ENCODE assay signal across 9 cellular contexts in the genomic region with DNA sequence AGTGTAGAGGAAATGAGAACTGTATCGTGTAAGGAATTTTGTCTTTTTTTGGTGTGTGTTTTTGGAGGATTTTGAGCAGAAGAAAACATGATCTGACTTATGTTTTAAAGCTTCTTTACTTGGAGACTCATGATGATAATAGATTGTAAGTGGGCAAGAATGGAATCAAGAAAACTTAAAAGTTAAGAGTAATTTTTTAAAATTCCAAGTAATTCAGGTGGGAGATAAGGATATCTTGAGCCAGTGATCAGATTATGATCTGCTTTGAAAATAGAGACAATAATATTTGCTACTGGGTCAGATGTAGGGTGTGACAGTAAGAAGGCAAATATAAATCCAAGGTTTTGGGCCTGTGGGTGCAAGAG. TPM values are rescaled to one million over a fixed set of nuclear protein-coding genes. Genes with fewer than 3 reads are reported as not detected.
DNase-seq lines count a peak whose midpoint lies in the region; ATAC-seq and TF ChIP-seq lines count a peak whose summit lies in the region.
"Had no signal": no experiment of that assay in that cellular context is flagged by ENCODE, and none has a peak within 500 bp of the region (broad histone marks: within the 10 kb centered on the region; RNA-seq: fewer than 3 reads in every experiment).

No MANE protein-coding gene starts in this region.

- ATAC-seq in right cardiac atrium (no peak), GM18861 (IDR thresholded peaks at IDR 0.05; ENCODE audit: unreplicated experiment) (no peak)

- H3K27me3 ChIP-seq in right cardiac atrium (ENCODE audit: control insufficient read depth, insufficient read depth) (no peaks in the 10 kb centered on the region), skeletal muscle satellite cell (ENCODE audit: control insufficient read depth, insufficient read depth, low read length) (no peaks in the 10 kb centered on the region)

- DNase-seq in right cardiac atrium (no peak), T-helper 1 cell (no peak), iPS-NIHi7 (ENCODE audit: extremely low spot score) (no peak)
- no peak for DNase-seq in activated effector memory CD4-positive, alpha-beta T cell treated with Interleukin-2 at 50 U/mL for 16 hours

- no peak for TF ChIP-seq CTCF in VCaP (conservative IDR thresholded peaks at IDR 0.05)

- intact Hi-C loops in right cardiac atrium (cut with DNase I), result no loop called here

- peaks cover 6% of the 10 kb centered on the region; the same call in 1 of the 2 replicates for H3K4me1 ChIP-seq in ES-I3 (ENCODE audit: insufficient read depth, low read length)
- H3K4me1 ChIP-seq in right cardiac atrium (ENCODE audit: control insufficient read depth, insufficient read depth, low read length), result peaks cover 2% of the 10 kb centered on the region
- peaks cover 25% of the 10 kb centered on the region for H3K4me1 ChIP-seq in skeletal muscle satellite cell (ENCODE audit: control insufficient read depth, insufficient read depth, low read length)

- H3K4me3 ChIP-seq in right cardiac atrium (ENCODE audit: low read length) (peak overlapping the region; percentile 84), skeletal muscle satellite cell (ENCODE audit: low read length) (peak overlapping the region; percentile 84)

- no peaks in the 10 kb centered on the region for H3K9me3 ChIP-seq in ES-I3 (ENCODE audit: control insufficient read depth, insufficient read depth, low read length)
- no peaks in the 10 kb centered on the region for H3K9me3 ChIP-seq in right cardiac atrium (ENCODE audit: control insufficient read depth, low read length)
- no peaks in the 10 kb centered on the region for H3K9me3 ChIP-seq in skeletal muscle satellite cell (replicated peaks; ENCODE audit: low read length)

- H3K27ac ChIP-seq in VCaP (peak overlapping the region; percentile 77), right cardiac atrium (ENCODE audit: low read length) (peak overlapping the region; percentile 76)

- WGBS in right cardiac atrium, result 1% methylated on average over 1 of the region's 1 CpG

- peak overlapping the region; percentile 87 for H3K4me2 ChIP-seq in skeletal muscle satellite cell (ENCODE audit: low read length)

- H3K36me3 ChIP-seq in ES-I3 (ENCODE audit: insufficient read depth, low read length) (peaks cover 3% of the 10 kb centered on the region; the same call in 1 of the 2 replicates), skeletal muscle satellite cell (ENCODE audit: insufficient read depth, low read length) (peaks cover 9% of the 10 kb centered on the region)

- H3K9ac ChIP-seq in ES-I3 (ENCODE audit: low read depth, low read length), result peak overlapping the region; percentile 100
- peak overlapping the region; percentile 90 for H3K9ac ChIP-seq in skeletal muscle satellite cell (ENCODE audit: low read depth, low read length)

RNA-seq across cellular contexts. Expression of a gene that starts 0.7 kb away (rescaled TPM):
- 10 to 100 TPM; 12.0 to 20.2 (median 15.2) TPM for total RNA-seq in right cardiac atrium
- polyA plus RNA-seq in right cardiac atrium, result 11.4 TPM
- total RNA-seq in skeletal muscle satellite cell (2012; rRNA removed), result 8.6 and 8.7 TPM in 2 replicates

RNA-seq across cellular contexts. Expression of a gene that starts 8.6 kb away (rescaled TPM):
- total RNA-seq in right cardiac atrium, result 1 to 10 TPM; 6.1 to 6.4 (median 6.2) TPM
- polyA plus RNA-seq in right cardiac atrium, result 5.5 TPM
- 1.3 and 1.5 TPM in 2 replicates for total RNA-seq in skeletal muscle satellite cell (2012; rRNA removed)
- total RNA-seq: H4 had no signal

RNA-seq across cellular contexts. Expression of a gene that starts 13.7 kb away (rescaled TPM):
- 1 to 10 TPM; 3.0 to 3.6 (median 3.2) TPM for total RNA-seq in right cardiac atrium
- polyA plus RNA-seq in right cardiac atrium, result 2.3 TPM
- 4.4 and 5.6 TPM in 2 replicates for total RNA-seq in skeletal muscle satellite cell (2012; rRNA removed)

RNA-seq across cellular contexts. Expression of a gene that starts 15.6 kb away (rescaled TPM):
- total RNA-seq in right cardiac atrium, result 1 to 10 TPM; 3.3 to 4.0 (median 3.6) TPM
- polyA plus RNA-seq in right cardiac atrium, result 1.5 TPM
- 3.8 and 3.9 TPM in 2 replicates for total RNA-seq in skeletal muscle satellite cell (2012; rRNA removed)

RNA-seq across cellular contexts. Expression of a gene that starts 42.6 kb away (rescaled TPM):
- 10 to 100 TPM in 1 of 4 donors, 1 to 10 TPM in 3; 8.4 to 11.3 (median 8.8) TPM for total RNA-seq in right cardiac atrium
- polyA plus RNA-seq in right cardiac atrium, result 8.7 TPM
- total RNA-seq in skeletal muscle satellite cell (2012; rRNA removed), result 6.3 and 9.2 TPM in 2 replicates
